ENCODE assay signal across 22 cellular contexts in the genomic region with DNA sequence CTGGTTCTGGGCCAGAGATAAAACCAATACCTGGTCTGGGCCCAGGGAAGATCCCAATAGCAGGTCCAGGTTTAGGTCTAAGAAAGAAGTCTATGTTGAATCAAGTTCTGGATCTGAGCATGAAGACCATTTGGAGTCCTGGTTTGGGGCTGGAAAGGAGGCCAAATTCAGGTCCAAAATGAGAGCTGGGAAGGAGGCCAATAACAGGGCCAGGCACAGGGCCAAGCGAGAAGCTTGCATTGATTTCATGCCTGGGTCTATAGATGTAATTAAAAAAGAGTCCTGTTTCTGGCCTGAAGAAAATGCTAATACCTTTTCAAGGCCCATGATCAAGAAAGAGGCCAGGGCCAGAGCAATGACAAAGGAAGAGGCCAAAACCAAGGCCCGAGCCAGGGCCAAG.
"Had no signal": no experiment of that assay in that cellular context is flagged by ENCODE, and none has a peak within 500 bp of the region (broad histone marks: within the 10 kb centered on the region; RNA-seq: fewer than 3 reads in every experiment).

No MANE protein-coding gene starts in this region.

- H3K27ac Mint-ChIP-seq: memory B cell; stimulated activated effector memory CD8-positive, alpha-beta T cell treated with anti-CD3 and anti-CD28 coated beads, Interleukin-12 subunit alpha, Interleukin-12 subunit beta, amount 100 ng/mL, for 72 hours had no signal

- H3K27me3 ChIP-seq: esophagus muscularis mucosa, left lung, pancreas, thyroid gland, vagina had no signal

- DNase-seq: dermis blood vessel endothelial cell; effector memory CD4-positive, alpha-beta T cell; foreskin melanocyte; glutamatergic neuron; left lung; lower lobe of right lung; natural killer cell; pancreas; retina; stimulated activated CD4-positive, alpha-beta T cell treated with anti-CD3 and anti-CD28 coated beads, Interleukin-2, amount 100 ng/mL, for 24 hours; stimulated activated CD4-positive, alpha-beta T cell treated with anti-CD3 and anti-CD28 coated beads, Interleukin-4, amount 100 ng/mL, for 24 hours; stimulated activated naive CD4-positive, alpha-beta T cell treated with Interleukin-2 at 50 U/mL for 16 hours; stomach; thyroid gland; trophoblast cell had no signal

- H3K27ac ChIP-seq: coronary artery, esophagus muscularis mucosa, left lung, lower lobe of right lung, pancreas, stomach, thyroid gland, vagina had no signal

- H3K9me3 Mint-ChIP-seq: natural killer cell; stimulated activated effector memory CD8-positive, alpha-beta T cell treated with anti-CD3 and anti-CD28 coated beads, Interleukin-12 subunit alpha, Interleukin-12 subunit beta, amount 100 ng/mL, for 72 hours had no signal

- H3K36me3 ChIP-seq: esophagus muscularis mucosa, left lung, lower lobe of right lung, pancreas, stomach, thyroid gland, vagina had no signal

- H3K36me3 Mint-ChIP-seq: natural killer cell; stimulated activated effector memory CD8-positive, alpha-beta T cell treated with anti-CD3 and anti-CD28 coated beads, Interleukin-12 subunit alpha, Interleukin-12 subunit beta, amount 100 ng/mL, for 72 hours had no signal

- H3K4me3 Mint-ChIP-seq: memory B cell; natural killer cell; stimulated activated effector memory CD8-positive, alpha-beta T cell treated with anti-CD3 and anti-CD28 coated beads, Interleukin-12 subunit alpha, Interleukin-12 subunit beta, amount 100 ng/mL, for 72 hours had no signal

- ATAC-seq: left lung; lower lobe of right lung; natural killer cell; pancreas; sciatic nerve; stimulated activated effector memory CD8-positive, alpha-beta T cell treated with anti-CD3 and anti-CD28 coated beads, Interleukin-12 subunit alpha, Interleukin-12 subunit beta, amount 100 ng/mL, for 72 hours had no signal

- H3K27me3 Mint-ChIP-seq: memory B cell had no signal

- H3K4me1 ChIP-seq: left lung, lower lobe of right lung, pancreas, thyroid gland had no signal

- H3K4me3 ChIP-seq: coronary artery, esophagus muscularis mucosa, left lung, lower lobe of right lung, pancreas, smooth muscle cell, stomach, thyroid gland, vagina had no signal

- H3K9me3 ChIP-seq: esophagus muscularis mucosa, left lung, lower lobe of right lung, pancreas, stomach, thyroid gland, vagina had no signal
